ENCODE assay signal across 8 cellular contexts in genomic region chr16:15650019-15650697, GRCh38. TPM values are rescaled to one million over a fixed set of nuclear protein-coding genes. Genes with fewer than 3 reads are reported as not detected.
DNase-seq lines count a peak whose midpoint lies in the region; ATAC-seq and TF ChIP-seq lines count a peak whose summit lies in the region.

TSS of gene NDE1 (plus strand) at chr16:15650245. CDS start at chr16:15664779, 14,534 bp downstream.

- peaks cover 35 to 57% (median 53%) of the 10 kb centered on the region in 4 donors for H3K4me1 ChIP-seq in esophagus muscularis mucosa
- H3K4me1 ChIP-seq in muscle layer of duodenum (ENCODE audit: control insufficient read depth in 1 of 2, insufficient read depth in 2 of 2, low read length in 2 of 2): peaks cover 2 to 48% of the 10 kb centered on the region in 2 donors

- H3K9me3 ChIP-seq in esophagus muscularis mucosa (no peaks in the 10 kb centered on the region), muscle layer of duodenum (ENCODE audit: control insufficient read depth in 1 of 2, low read length in 2 of 2) (no peaks in the 10 kb centered on the region)

- peak within 1 kb of the TSS; percentile 99 for H3K4me3 Mint-ChIP-seq in activated T-cell treated with anti-CD3 and anti-CD28 coated beads, Interleukin-2, amount 50 U/mL, for 4 hours

- no peaks in the 10 kb centered on the region for H3K27me3 Mint-ChIP-seq in activated T-cell treated with anti-CD3 and anti-CD28 coated beads, Interleukin-2, amount 50 U/mL, for 4 hours (ENCODE audit: low read depth)

- no peak for TF ChIP-seq EP300 in esophagus muscularis mucosa (IDR thresholded peaks at IDR 0.05)

- peak in 1 of 3 experiments; percentile 9 for TF ChIP-seq CTCF in esophagus muscularis mucosa (IDR thresholded peaks at IDR 0.05)

- peaks cover 0 to 4% (median 0%) of the 10 kb centered on the region in 4 donors for H3K27me3 ChIP-seq in esophagus muscularis mucosa
- H3K27me3 ChIP-seq in muscle layer of duodenum (ENCODE audit: low read depth, low read length): no peaks in the 10 kb centered on the region

- peaks cover 6% of the 10 kb centered on the region for H3K36me3 Mint-ChIP-seq in activated T-cell treated with anti-CD3 and anti-CD28 coated beads, Interleukin-2, amount 50 U/mL, for 4 hours (ENCODE audit: insufficient read depth)

- H3K27ac ChIP-seq in esophagus muscularis mucosa (replicated peaks in 1 of 4) (peak within 1 kb of the TSS; percentile 96 to 98 (median 97)), muscle layer of duodenum (ENCODE audit: low read length) (peak within 1 kb of the TSS; percentile 87)

- 1% methylated on average over 16 of the region's 71 CpGs for WGBS in esophagus muscularis mucosa

- no peak for TF ChIP-seq POLR2A in esophagus muscularis mucosa (IDR thresholded peaks at IDR 0.05; ENCODE audit: low read depth)

- DNase-seq in DMS114 treated with DMSO at 0.1 percent for 48 hours (lab: John Stamatoyannopoulos, UW; ENCODE audit: unreplicated experiment) (peak; percentile 73), HuH-7.5 (ENCODE audit: low spot score) (peak; percentile 82), esophagus muscularis mucosa (ENCODE audit: extremely low spot score) (peak; percentile 96)
- DNase-seq in activated T-cell treated with anti-CD3 and anti-CD28 coated beads, Interleukin-2, amount 50 U/mL, for 4 hours: peak; percentile 78
- DNase-seq in stimulated activated CD8-positive, alpha-beta memory T cell treated with anti-CD3 and anti-CD28 coated beads, Interleukin-7, amount 100 ng/mL, for 1 hour (ENCODE audit: low read depth in 2 of 2): peak; percentile 73 to 79

- H3K9me3 Mint-ChIP-seq in activated T-cell treated with anti-CD3 and anti-CD28 coated beads, Interleukin-2, amount 50 U/mL, for 4 hours: no peaks in the 10 kb centered on the region

- H3K4me3 ChIP-seq in esophagus muscularis mucosa: peak within 1 kb of the TSS; percentile 83 to 96 (median 88)
- H3K4me3 ChIP-seq in muscle layer of duodenum (ENCODE audit: low read depth in 1 of 2, low read length in 2 of 2): peak within 1 kb of the TSS; percentile 82 to 84

- intact Hi-C loops in esophagus muscularis mucosa (cut with DNase I): no loop called here

- peaks cover 31% of the 10 kb centered on the region for H3K4me1 Mint-ChIP-seq in activated T-cell treated with anti-CD3 and anti-CD28 coated beads, Interleukin-2, amount 50 U/mL, for 4 hours (ENCODE audit: low read depth)

- ATAC-seq in GM21515 (IDR thresholded peaks at IDR 0.05; ENCODE audit: unreplicated experiment): peak; percentile 66
- ATAC-seq in activated T-cell treated with anti-CD3 and anti-CD28 coated beads, Interleukin-2, amount 50 U/mL, for 4 hours: peak; percentile 97 to 98

- H3K36me3 ChIP-seq in esophagus muscularis mucosa: peaks cover 0 to 7% (median 0%) of the 10 kb centered on the region in 4 donors
- no peaks in the 10 kb centered on the region for H3K36me3 ChIP-seq in muscle layer of duodenum (ENCODE audit: control insufficient read depth in 1 of 2, insufficient read depth in 2 of 2, low read length in 2 of 2)

TF ChIP-seq in PFSK-1, 5 proteins besides CTCF, POLR2A, EP300 and RAD21:
- TF ChIP-seq FOXP2 (optimal IDR thresholded peaks at IDR 0.05; ENCODE audit: borderline replicate concordance, extremely low read depth, extremely low read length, insufficient read depth): no peak
- peak in 1 of 2 experiments; percentile 18; a peak in 1 of 4 replicates for TF ChIP-seq REST (IDR thresholded peaks at IDR 0.05; ENCODE audit: insufficient read depth in 1 of 2, low read depth in 2 of 2, low read length in 2 of 2)
- no peak for TF ChIP-seq SIN3A (IDR thresholded peaks at IDR 0.05; ENCODE audit: borderline replicate concordance, insufficient read depth, low read length)
- peak; percentile 74 for TF ChIP-seq POLR2AphosphoS5 (IDR thresholded peaks at IDR 0.05; ENCODE audit: low read depth, low read length)
- TF ChIP-seq TAF1 (IDR thresholded peaks at IDR 0.05; ENCODE audit: borderline replicate concordance, insufficient read depth, low read length): peak; percentile 64

RNA-seq across cellular contexts. Expression of gene NDE1, which starts in this region (rescaled TPM):
- polyA plus RNA-seq in PFSK-1 (2012; ENCODE audit: insufficient read length, low read depth): 43.4 TPM
- 10 to 100 TPM; 60.4 to 69.0 (median 60.5) TPM for total RNA-seq in activated T-cell treated with anti-CD3 and anti-CD28 coated beads, Interleukin-2, amount 50 U/mL, for 4 hours
- total RNA-seq in esophagus muscularis mucosa: 10 to 100 TPM; 46.1 to 94.9 (median 70.1) TPM

Comparison
In these comparisons a context has a peak if more than half of its experiments do, and no peak if none do; other contexts are left out.
1. Peak in every context shown above with its lines: DNase-seq, ATAC-seq, H3K4me3 ChIP-seq and H3K27ac ChIP-seq.